Comparison of ENCODE assay signal across 2 cellular contexts in genomic region chr7:82156938-82157337, GRCh38.
TF ChIP-seq lines count a peak whose summit lies in the region.

No MANE protein-coding gene starts in this region.

TF ChIP-seq in A549, 52 proteins besides CTCF, POLR2A, EP300 and RAD21:
- TF ChIP-seq REST (IDR thresholded peaks at IDR 0.05) (no peak), ZFP36 (IDR thresholded peaks at IDR 0.05; ENCODE audit: borderline replicate concordance, partially characterized antibody) (no peak), KDM1A (IDR thresholded peaks at IDR 0.05; ENCODE audit: low read depth) (no peak), JUN (IDR thresholded peaks at IDR 0.05) (no peak), CHD4 (IDR thresholded peaks at IDR 0.05; ENCODE audit: borderline replicate concordance) (no peak)
- TF ChIP-seq, protein P1, sequence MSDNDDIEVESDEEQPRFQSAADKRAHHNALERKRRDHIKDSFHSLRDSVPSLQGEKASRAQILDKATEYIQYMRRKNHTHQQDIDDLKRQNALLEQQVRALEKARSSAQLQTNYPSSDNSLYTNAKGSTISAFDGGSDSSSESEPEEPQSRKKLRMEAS (IDR thresholded peaks at IDR 0.05) = no peak

TF ChIP-seq in IMR-90, 13 proteins besides CTCF, POLR2A, EP300 and RAD21 (continued from another document):
- TF ChIP-seq ELK1 (IDR thresholded peaks at IDR 0.05; ENCODE audit: borderline replicate concordance, low read depth, low read length) (no peak), RCOR1 (IDR thresholded peaks at IDR 0.05; ENCODE audit: insufficient replicate concordance, low read length) (no peak), MAFK (IDR thresholded peaks at IDR 0.05; ENCODE audit: low read depth, low read length) (no peak), RFX5 (IDR thresholded peaks at IDR 0.05; ENCODE audit: low read depth, low read length) (no peak), FOS (IDR thresholded peaks at IDR 0.05; ENCODE audit: low read depth, low read length) (no peak), MAZ (IDR thresholded peaks at IDR 0.05; ENCODE audit: borderline replicate concordance, low read depth, low read length) (no peak), NFE2L2 (IDR thresholded peaks at IDR 0.05; ENCODE audit: low read depth, low read length) (no peak), MXI1 (IDR thresholded peaks at IDR 0.05; ENCODE audit: borderline replicate concordance, low read depth, low read length) (no peak)
- TF ChIP-seq, protein P2, sequence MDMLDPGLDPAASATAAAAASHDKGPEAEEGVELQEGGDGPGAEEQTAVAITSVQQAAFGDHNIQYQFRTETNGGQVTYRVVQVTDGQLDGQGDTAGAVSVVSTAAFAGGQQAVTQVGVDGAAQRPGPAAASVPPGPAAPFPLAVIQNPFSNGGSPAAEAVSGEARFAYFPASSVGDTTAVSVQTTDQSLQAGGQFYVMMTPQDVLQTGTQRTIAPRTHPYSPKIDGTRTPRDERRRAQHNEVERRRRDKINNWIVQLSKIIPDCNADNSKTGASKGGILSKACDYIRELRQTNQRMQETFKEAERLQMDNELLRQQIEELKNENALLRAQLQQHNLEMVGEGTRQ (IDR thresholded peaks at IDR 0.05; ENCODE audit: low read depth, low read length) = no peak
TF ChIP-seq in IMR-90: peak in this region for 0.
